Comparison of ENCODE assay signal across 1 cellular context in genomic region chr2:64625352-64626145, GRCh38.
TF ChIP-seq lines count a peak whose summit lies in the region.

No MANE protein-coding gene starts in this region.

TF ChIP-seq in WTC11, 78 proteins besides CTCF, POLR2A, EP300 and RAD21 (continued from another document):
- TF ChIP-seq TEAD1 (CRISPR knock-in tag; IDR thresholded peaks at IDR 0.05) = no peak
